Comparison of ENCODE assay signal across 19 cellular contexts in the genomic region with DNA sequence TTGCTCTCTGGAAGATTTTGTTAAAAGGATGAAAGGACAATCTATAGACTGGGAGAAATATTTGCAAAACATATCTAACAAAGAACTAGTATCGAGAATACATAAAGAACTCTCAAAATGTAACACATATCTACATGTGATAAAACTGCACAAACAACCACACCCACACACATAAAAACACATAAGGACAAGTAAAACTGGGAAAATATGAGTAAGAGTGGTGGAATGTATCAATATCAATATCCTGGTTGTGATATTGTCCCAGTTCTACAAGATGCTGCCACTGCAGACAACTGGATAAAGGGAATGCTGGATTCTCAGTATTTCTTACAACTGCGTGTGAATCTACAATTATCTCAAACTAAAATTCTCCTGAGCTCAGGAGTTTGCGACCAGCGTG.
"Had no signal": no experiment of that assay in that cellular context is flagged by ENCODE, and none has a peak within 500 bp of the region (broad histone marks: within the 10 kb centered on the region; RNA-seq: fewer than 3 reads in every experiment).

No MANE protein-coding gene starts in this region.

- H3K4me3 Mint-ChIP-seq: activated CD4-positive, alpha-beta memory T cell treated with anti-CD3 and anti-CD28 coated beads for 36 hours; brain; natural killer cell; T-helper 1 cell treated with Interleukin-12 subunit alpha and Interleukin-12 subunit beta and Interleukin-4 antibody, amounts not matched to agents 30 μg/mL and 1 μg/mL, for 36 hours had no signal

- DNase-seq: activated CD4-positive, alpha-beta memory T cell treated with anti-CD3 and anti-CD28 coated beads for 36 hours; activated naive CD4-positive, alpha-beta T cell treated with Interleukin-2 at 50 U/mL for 16 hours; aorta; foreskin keratinocyte; kidney; lower lobe of right lung; natural killer cell; psoas muscle; spleen; stimulated activated CD4-positive, alpha-beta T cell treated with anti-CD3 and anti-CD28 coated beads, Interleukin-4, amount 100 ng/mL, for 1 hour; stimulated activated naive CD4-positive, alpha-beta T cell treated with Interleukin-2 at 50 U/mL for 16 hours; substantia nigra; thyroid gland; upper lobe of right lung had no signal

- H3K27ac ChIP-seq: foreskin keratinocyte, lower lobe of right lung, psoas muscle, right atrium auricular region, spleen, thyroid gland, upper lobe of right lung had no signal

- H3K4me3 ChIP-seq: lower lobe of right lung, psoas muscle, right atrium auricular region, spleen, thyroid gland, upper lobe of right lung had no signal

- ATAC-seq: activated CD4-positive, CD25-positive, alpha-beta regulatory T cell treated with anti-CD3 and anti-CD28 coated beads, Interleukin-2, amount 50 U/mL, for 24 hours; foreskin keratinocyte; left lobe of liver; lower lobe of right lung; natural killer cell; psoas muscle; upper lobe of right lung had no signal

- H3K9me3 Mint-ChIP-seq: activated CD4-positive, alpha-beta memory T cell treated with anti-CD3 and anti-CD28 coated beads for 36 hours; brain; natural killer cell; T-helper 1 cell treated with Interleukin-12 subunit alpha and Interleukin-12 subunit beta and Interleukin-4 antibody, amounts not matched to agents 30 μg/mL and 1 μg/mL, for 36 hours had no signal

- H3K4me1 Mint-ChIP-seq: brain had no signal

- H3K9me3 ChIP-seq: lower lobe of right lung, psoas muscle, right atrium auricular region, spleen, thyroid gland, upper lobe of right lung had no signal

- H3K4me1 ChIP-seq: lower lobe of right lung, psoas muscle, right atrium auricular region, upper lobe of right lung had no signal

- H3K27me3 Mint-ChIP-seq: activated CD4-positive, alpha-beta memory T cell treated with anti-CD3 and anti-CD28 coated beads for 36 hours; brain had no signal

- H3K27ac Mint-ChIP-seq: activated CD4-positive, alpha-beta memory T cell treated with anti-CD3 and anti-CD28 coated beads for 36 hours; brain; T-helper 1 cell treated with Interleukin-12 subunit alpha and Interleukin-12 subunit beta and Interleukin-4 antibody, amounts not matched to agents 30 μg/mL and 1 μg/mL, for 36 hours had no signal

- H3K27me3 ChIP-seq: foreskin keratinocyte, right atrium auricular region, spleen, thyroid gland, upper lobe of right lung had no signal
